1 cellular context compared by ENCODE assay signal in the genomic region with DNA sequence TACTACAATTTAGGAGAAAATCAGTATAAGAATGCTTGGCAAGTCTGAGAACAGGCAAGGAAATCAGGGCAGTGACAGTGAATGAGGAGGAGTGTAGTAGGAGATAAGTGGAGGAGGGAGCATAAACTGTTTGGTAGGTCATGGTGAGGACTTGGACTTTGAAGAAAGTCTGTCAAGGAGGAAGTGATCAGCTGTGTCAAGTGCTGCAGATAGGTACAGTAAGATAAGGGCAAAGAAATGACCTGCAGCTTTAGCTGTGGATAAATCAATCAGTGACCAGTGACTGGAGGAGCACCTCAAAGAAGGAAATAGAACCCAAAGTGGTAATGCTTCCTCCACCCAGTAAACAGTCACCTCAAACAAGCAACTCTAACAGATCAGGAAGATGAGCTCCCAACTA.
TF ChIP-seq lines count a peak whose summit lies in the region.

No MANE protein-coding gene starts in this region.

TF ChIP-seq in GM23338, 12 proteins besides CTCF, POLR2A, EP300 and RAD21 (continued from another document):
- TF ChIP-seq, protein P1, sequence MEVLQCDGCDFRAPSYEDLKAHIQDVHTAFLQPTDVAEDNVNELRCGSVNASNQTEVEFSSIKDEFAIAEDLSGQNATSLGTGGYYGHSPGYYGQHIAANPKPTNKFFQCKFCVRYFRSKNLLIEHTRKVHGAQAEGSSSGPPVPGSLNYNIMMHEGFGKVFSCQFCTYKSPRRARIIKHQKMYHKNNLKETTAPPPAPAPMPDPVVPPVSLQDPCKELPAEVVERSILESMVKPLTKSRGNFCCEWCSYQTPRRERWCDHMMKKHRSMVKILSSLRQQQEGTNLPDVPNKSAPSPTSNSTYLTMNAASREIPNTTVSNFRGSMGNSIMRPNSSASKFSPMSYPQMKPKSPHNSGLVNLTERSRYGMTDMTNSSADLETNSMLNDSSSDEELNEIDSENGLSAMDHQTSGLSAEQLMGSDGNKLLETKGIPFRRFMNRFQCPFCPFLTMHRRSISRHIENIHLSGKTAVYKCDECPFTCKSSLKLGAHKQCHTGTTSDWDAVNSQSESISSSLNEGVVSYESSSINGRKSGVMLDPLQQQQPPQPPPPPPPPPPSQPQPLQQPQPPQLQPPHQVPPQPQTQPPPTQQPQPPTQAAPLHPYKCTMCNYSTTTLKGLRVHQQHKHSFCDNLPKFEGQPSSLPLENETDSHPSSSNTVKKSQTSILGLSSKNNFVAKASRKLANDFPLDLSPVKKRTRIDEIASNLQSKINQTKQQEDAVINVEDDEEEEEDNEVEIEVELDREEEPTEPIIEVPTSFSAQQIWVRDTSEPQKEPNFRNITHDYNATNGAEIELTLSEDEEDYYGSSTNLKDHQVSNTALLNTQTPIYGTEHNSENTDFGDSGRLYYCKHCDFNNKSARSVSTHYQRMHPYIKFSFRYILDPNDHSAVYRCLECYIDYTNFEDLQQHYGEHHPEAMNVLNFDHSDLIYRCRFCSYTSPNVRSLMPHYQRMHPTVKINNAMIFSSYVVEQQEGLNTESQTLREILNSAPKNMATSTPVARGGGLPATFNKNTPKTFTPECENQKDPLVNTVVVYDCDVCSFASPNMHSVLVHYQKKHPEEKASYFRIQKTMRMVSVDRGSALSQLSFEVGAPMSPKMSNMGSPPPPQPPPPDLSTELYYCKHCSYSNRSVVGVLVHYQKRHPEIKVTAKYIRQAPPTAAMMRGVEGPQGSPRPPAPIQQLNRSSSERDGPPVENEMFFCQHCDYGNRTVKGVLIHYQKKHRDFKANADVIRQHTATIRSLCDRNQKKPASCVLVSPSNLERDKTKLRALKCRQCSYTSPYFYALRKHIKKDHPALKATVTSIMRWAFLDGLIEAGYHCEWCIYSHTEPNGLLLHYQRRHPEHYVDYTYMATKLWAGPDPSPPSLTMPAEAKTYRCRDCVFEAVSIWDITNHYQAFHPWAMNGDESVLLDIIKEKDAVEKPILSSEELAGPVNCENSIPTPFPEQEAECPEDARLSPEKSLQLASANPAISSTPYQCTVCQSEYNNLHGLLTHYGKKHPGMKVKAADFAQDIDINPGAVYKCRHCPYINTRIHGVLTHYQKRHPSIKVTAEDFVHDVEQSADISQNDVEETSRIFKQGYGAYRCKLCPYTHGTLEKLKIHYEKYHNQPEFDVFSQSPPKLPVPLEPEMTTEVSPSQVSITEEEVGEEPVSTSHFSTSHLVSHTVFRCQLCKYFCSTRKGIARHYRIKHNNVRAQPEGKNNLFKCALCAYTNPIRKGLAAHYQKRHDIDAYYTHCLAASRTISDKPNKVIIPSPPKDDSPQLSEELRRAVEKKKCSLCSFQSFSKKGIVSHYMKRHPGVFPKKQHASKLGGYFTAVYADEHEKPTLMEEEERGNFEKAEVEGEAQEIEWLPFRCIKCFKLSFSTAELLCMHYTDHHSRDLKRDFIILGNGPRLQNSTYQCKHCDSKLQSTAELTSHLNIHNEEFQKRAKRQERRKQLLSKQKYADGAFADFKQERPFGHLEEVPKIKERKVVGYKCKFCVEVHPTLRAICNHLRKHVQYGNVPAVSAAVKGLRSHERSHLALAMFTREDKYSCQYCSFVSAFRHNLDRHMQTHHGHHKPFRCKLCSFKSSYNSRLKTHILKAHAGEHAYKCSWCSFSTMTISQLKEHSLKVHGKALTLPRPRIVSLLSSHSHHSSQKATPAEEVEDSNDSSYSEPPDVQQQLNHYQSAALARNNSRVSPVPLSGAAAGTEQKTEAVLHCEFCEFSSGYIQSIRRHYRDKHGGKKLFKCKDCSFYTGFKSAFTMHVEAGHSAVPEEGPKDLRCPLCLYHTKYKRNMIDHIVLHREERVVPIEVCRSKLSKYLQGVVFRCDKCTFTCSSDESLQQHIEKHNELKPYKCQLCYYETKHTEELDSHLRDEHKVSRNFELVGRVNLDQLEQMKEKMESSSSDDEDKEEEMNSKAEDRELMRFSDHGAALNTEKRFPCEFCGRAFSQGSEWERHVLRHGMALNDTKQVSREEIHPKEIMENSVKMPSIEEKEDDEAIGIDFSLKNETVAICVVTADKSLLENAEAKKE (CRISPR knock-in tag; IDR thresholded peaks at IDR 0.05) = no peak
- TF ChIP-seq, protein P2, sequence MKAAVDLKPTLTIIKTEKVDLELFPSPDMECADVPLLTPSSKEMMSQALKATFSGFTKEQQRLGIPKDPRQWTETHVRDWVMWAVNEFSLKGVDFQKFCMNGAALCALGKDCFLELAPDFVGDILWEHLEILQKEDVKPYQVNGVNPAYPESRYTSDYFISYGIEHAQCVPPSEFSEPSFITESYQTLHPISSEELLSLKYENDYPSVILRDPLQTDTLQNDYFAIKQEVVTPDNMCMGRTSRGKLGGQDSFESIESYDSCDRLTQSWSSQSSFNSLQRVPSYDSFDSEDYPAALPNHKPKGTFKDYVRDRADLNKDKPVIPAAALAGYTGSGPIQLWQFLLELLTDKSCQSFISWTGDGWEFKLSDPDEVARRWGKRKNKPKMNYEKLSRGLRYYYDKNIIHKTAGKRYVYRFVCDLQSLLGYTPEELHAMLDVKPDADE (IDR thresholded peaks at IDR 0.05) = no peak
- no peak for TF ChIP-seq EZH2 (IDR thresholded peaks at IDR 0.05; ENCODE audit: low read depth, unreplicated experiment)
- TF ChIP-seq ZNF331 (CRISPR knock-in tag; IDR thresholded peaks at IDR 0.05; ENCODE audit: low read depth) = no peak
